15 cellular contexts compared by ENCODE assay signal in the genomic region with DNA sequence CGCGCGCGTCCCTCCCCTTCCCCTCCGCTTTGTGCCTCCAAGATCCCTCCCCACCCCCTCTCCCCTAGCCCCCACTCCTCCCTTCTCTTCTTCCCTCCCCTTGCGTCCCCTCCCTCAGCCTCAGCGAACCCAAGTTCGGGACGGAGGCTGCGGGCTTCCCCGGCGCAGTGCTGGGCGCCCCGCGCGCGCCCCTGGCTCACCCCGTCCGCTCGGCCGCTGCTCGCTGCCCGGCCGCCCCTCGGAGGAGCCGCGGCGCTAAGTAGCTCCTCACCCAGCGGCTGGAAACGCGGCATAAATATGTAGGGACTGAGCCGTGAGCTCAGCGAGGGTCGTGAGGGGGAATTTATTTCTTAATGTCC. TPM values are rescaled to one million over a fixed set of nuclear protein-coding genes. Genes with fewer than 3 reads are reported as not detected.
DNase-seq lines count a peak whose midpoint lies in the region; ATAC-seq and TF ChIP-seq lines count a peak whose summit lies in the region.
"Had no signal": no experiment of that assay in that cellular context is flagged by ENCODE, and none has a peak within 500 bp of the region (broad histone marks: within the 10 kb centered on the region; RNA-seq: fewer than 3 reads in every experiment).

A gene (minus strand): TSS at position 315 of the 359 bp plus-strand sequence. CDS start 30,557 bp downstream, outside the sequence.

- CTCF ChIA-PET in RWPE1 (lab: Yijun Ruan, JAX), result interaction anchor here (0.6 kb wide), 1 partner anchor 108 kb away, joined by 4 read pairs; no protein-coding TSS in a partner anchor

- H3K79me2 ChIP-seq in H9 (ENCODE audit: insufficient read depth, low read length), result no peaks in the 10 kb centered on the region

- no peak within 1 kb of the TSS for H3K23ac ChIP-seq in H9 (ENCODE audit: insufficient read length, low read depth, low read length)

- H2BK5ac ChIP-seq in H9 (ENCODE audit: insufficient read length, low read length), result no peak within 1 kb of the TSS

- no peak within 1 kb of the TSS for H2BK20ac ChIP-seq in H9 (ENCODE audit: low read depth, low read length, poor library complexity, severe bottlenecking)

- H3K4me2 ChIP-seq in H9 (ENCODE audit: insufficient read depth, insufficient read length, low read length), result peak within 1 kb of the TSS; percentile 86
- H3K4me2 ChIP-seq: KMS-11 had no signal

- H3K4me3 ChIP-seq in WERI-Rb-1 (ENCODE audit: low read depth, low read length), result peak within 1 kb of the TSS; percentile 59
- peak within 1 kb of the TSS; percentile 75 for H3K4me3 ChIP-seq in iPS-18c (ENCODE audit: insufficient read depth, low read depth, low read length)

- H3K27ac Mint-ChIP-seq in H9 (no peak within 1 kb of the TSS), progenitor cell of endocrine pancreas (no peak within 1 kb of the TSS)
- H3K27ac Mint-ChIP-seq: activated T-helper 2 cell treated with anti-CD3 and anti-CD28 coated beads, Interferon-gamma antibody, Interleukin-2, Interleukin-4, amounts not matched to agents 10 μg/mL and 5 μg/mL and 100 μg/mL, durations not matched to agents 14 hours and 24 hours and 36 hours had no signal

- no peak within 1 kb of the TSS for H2AFZ ChIP-seq in H9 (ENCODE audit: low read length)

- H3K27ac ChIP-seq in H9 (ENCODE audit: insufficient read length, low read depth, low read length), result no peak within 1 kb of the TSS
- H3K27ac ChIP-seq in WERI-Rb-1, result no peak within 1 kb of the TSS
- H3K27ac ChIP-seq in RWPE1, result no peak within 1 kb of the TSS
- H3K27ac ChIP-seq: KMS-11 had no signal

- H3K36me3 Mint-ChIP-seq in H9 (ENCODE audit: insufficient read depth in 1 of 3, low read depth in 3 of 3) (no peaks in the 10 kb centered on the region; a peak in 1 of 7 replicates), progenitor cell of endocrine pancreas (ENCODE audit: insufficient read depth) (no peaks in the 10 kb centered on the region)

- no peak within 1 kb of the TSS for H2BK12ac ChIP-seq in H9 (ENCODE audit: insufficient read length, low read depth, low read length)

- H2BK120ac ChIP-seq in H9 (ENCODE audit: low read depth, low read length, poor library complexity, severe bottlenecking), result no peak within 1 kb of the TSS

- H3K27me3 Mint-ChIP-seq in H9 (ENCODE audit: low read depth), result peaks cover 93% of the 10 kb centered on the region
- peaks cover 93% of the 10 kb centered on the region for H3K27me3 Mint-ChIP-seq in progenitor cell of endocrine pancreas

- no CpG with 5 or more reads among the region's 34 CpGs for WGBS in H9 (ENCODE audit: extremely low coverage, insufficient read length, low lambda C conversion rate)

- no peak within 1 kb of the TSS for H4K8ac ChIP-seq in H9 (replicated peaks; ENCODE audit: insufficient read length, low read depth, low read length)

- TF ChIP-seq CTCF in H9 (conservative IDR thresholded peaks at IDR 0.05), result no peak
- TF ChIP-seq CTCF in WERI-Rb-1 (IDR thresholded peaks at IDR 0.05; ENCODE audit: low read depth, low read length), result no peak
- no peak for TF ChIP-seq CTCF in progenitor cell of endocrine pancreas (IDR thresholded peaks at IDR 0.05; ENCODE audit: unreplicated experiment)
- no peak for TF ChIP-seq CTCF in RWPE1 (conservative IDR thresholded peaks at IDR 0.05; ENCODE audit: low read depth)

- H3K9ac ChIP-seq in H9 (ENCODE audit: extremely low read depth, insufficient read length, low read length), result no peak within 1 kb of the TSS
- H3K9ac ChIP-seq: KMS-11 had no signal

- H3K9me3 Mint-ChIP-seq in H9 (no peaks in the 10 kb centered on the region; a peak in 2 of 5 replicates), progenitor cell of endocrine pancreas (ENCODE audit: low read depth) (no peaks in the 10 kb centered on the region)
- H3K9me3 Mint-ChIP-seq: activated T-helper 2 cell treated with anti-CD3 and anti-CD28 coated beads, Interferon-gamma antibody, Interleukin-2, Interleukin-4, amounts not matched to agents 10 μg/mL and 5 μg/mL and 100 μg/mL, durations not matched to agents 14 hours and 24 hours and 36 hours had no signal

- H3K4me3 Mint-ChIP-seq in H9 (peak within 1 kb of the TSS; percentile 76 to 90), progenitor cell of endocrine pancreas (ENCODE audit: low read depth) (peak within 1 kb of the TSS; percentile 44)

- no peaks in the 10 kb centered on the region for H3K4me1 ChIP-seq in H9 (ENCODE audit: insufficient read depth, low read length)

- H3K27me3 ChIP-seq in H9 (ENCODE audit: insufficient read depth, low read length), result peaks cover 30% of the 10 kb centered on the region; the same call in 1 of the 2 replicates
- H3K27me3 ChIP-seq in WERI-Rb-1 (ENCODE audit: insufficient read depth, low read depth, severe bottlenecking), result peaks cover 64% of the 10 kb centered on the region

- POLR2A ChIA-PET in RWPE1 (lab: Yijun Ruan, JAX; ENCODE audit: low non-redundant PET), result no interaction called here

- no peak within 1 kb of the TSS for H2AK5ac ChIP-seq in H9 (ENCODE audit: insufficient read length, low read length)

- peaks cover 6% of the 10 kb centered on the region for H3K23me2 ChIP-seq in H9 (ENCODE audit: insufficient read length, low read depth, low read length, poor library complexity, severe bottlenecking)

- no peaks in the 10 kb centered on the region for H4K20me1 ChIP-seq in H9 (ENCODE audit: control insufficient read depth, insufficient read depth, insufficient read length)

- DNase-seq in H9 (no peak), WERI-Rb-1 (no peak), progenitor cell of endocrine pancreas (ENCODE audit: low spot score, unreplicated experiment) (no peak), KG1 (lab: John Stamatoyannopoulos, UW) (no peak), RWPE1 (ENCODE audit: low spot score) (no peak)
- no peak for DNase-seq in activated CD4-positive, alpha-beta T cell treated with anti-CD3 and anti-CD28 coated beads, Interleukin-2, amount 50 U/mL, for 4 hours
- DNase-seq: effector CD8-positive, alpha-beta T cell; NCI-H1417 treated with DMSO at 0.1 percent for 48 hours had no signal

- H3T11ph ChIP-seq in H9 (ENCODE audit: low read length), result no peak within 1 kb of the TSS

- ATAC-seq in esophagus mucosa, result no peak

- peaks cover 3 to 22% of the 10 kb centered on the region in 2 experiments; a peak in 3 of 4 replicates for H3K4me1 Mint-ChIP-seq in H9
- no peaks in the 10 kb centered on the region for H3K4me1 Mint-ChIP-seq in progenitor cell of endocrine pancreas (ENCODE audit: low read depth)

- peak within 1 kb of the TSS; percentile 16 for H3K18ac ChIP-seq in H9 (ENCODE audit: insufficient read length, low read depth, low read length)

- no peaks in the 10 kb centered on the region for H3K79me1 ChIP-seq in H9 (ENCODE audit: insufficient read depth, low read depth, low read length, poor library complexity, severe bottlenecking)

- no peaks in the 10 kb centered on the region for H3K9me3 ChIP-seq in H9 (ENCODE audit: control insufficient read depth, low read depth, low read length)
- H3K9me3 ChIP-seq in WERI-Rb-1 (ENCODE audit: severe bottlenecking), result no peaks in the 10 kb centered on the region
- H3K9me3 ChIP-seq in iPS-18c (ENCODE audit: control insufficient read depth, insufficient read depth, low read length), result peaks cover 2% of the 10 kb centered on the region

- peak within 1 kb of the TSS; percentile 74; the same call in 1 of the 2 replicates for H3K14ac ChIP-seq in H9 (ENCODE audit: insufficient read depth, low read length)

- no peak within 1 kb of the TSS for H3K56ac ChIP-seq in H9 (ENCODE audit: insufficient read length, low read depth, low read length)

- H3K4ac ChIP-seq in H9 (ENCODE audit: low read depth, low read length), result no peak within 1 kb of the TSS

- H4K5ac ChIP-seq in H9 (ENCODE audit: insufficient read length, low read depth, low read length), result no peak within 1 kb of the TSS

- no peak within 1 kb of the TSS for H2BK15ac ChIP-seq in H9 (ENCODE audit: low read depth, low read length)

- no peak within 1 kb of the TSS for H4K91ac ChIP-seq in H9 (ENCODE audit: insufficient read length, low read depth, low read length)

- H3K36me3 ChIP-seq in WERI-Rb-1, result no peaks in the 10 kb centered on the region

RNA-seq across cellular contexts. Expression of the gene that starts here (rescaled TPM):
- total RNA-seq in H9 (2021), result 2.3 and 2.4 TPM in 2 replicates
- total RNA-seq in progenitor cell of endocrine pancreas, result 0.48 and 0.49 TPM in 2 replicates
- total RNA-seq in esophagus mucosa, result 1.7 TPM
- total RNA-seq: activated T-helper 2 cell treated with anti-CD3 and anti-CD28 coated beads, Interferon-gamma antibody, Interleukin-2, Interleukin-4, amounts not matched to agents 10 μg/mL and 5 μg/mL and 100 μg/mL, durations not matched to agents 14 hours and 24 hours and 36 hours; glomerular endothelial cell; mononuclear cell; T-helper 2 cell treated with Interferon-gamma antibody and Interleukin-4, amounts not matched to agents 100 ng/mL and 5 ng/mL, for 36 hours had no signal
